In the genomic region with DNA sequence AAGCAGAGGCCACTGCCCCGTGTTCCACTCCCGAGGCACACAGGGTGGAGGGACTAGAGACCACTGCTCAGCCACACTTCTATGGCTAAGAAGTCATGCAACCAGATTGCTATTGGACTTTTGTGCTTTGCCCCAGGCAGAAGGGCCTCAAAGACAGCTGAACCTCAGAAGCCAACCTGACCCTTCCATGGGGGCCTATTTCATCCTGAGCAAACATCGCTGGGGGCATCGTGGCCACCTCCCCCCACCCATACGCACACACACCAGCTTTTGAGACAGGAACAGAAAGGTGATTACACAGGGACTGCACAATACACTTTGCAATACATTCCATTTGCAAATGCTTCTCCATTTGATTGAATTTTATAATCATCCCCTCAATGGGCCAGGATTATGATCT, we compare ENCODE assay signal across 1 cellular context. TPM values are rescaled to one million over a fixed set of nuclear protein-coding genes. Genes with fewer than 3 reads are reported as not detected.
"Had no signal": no experiment of that assay in that cellular context is flagged by ENCODE, and none has a peak within 500 bp of the region (broad histone marks: within the 10 kb centered on the region; RNA-seq: fewer than 3 reads in every experiment).

No MANE protein-coding gene starts in this region.

RNA-seq across cellular contexts. Expression of gene APOL3, which starts 45.0 kb away (rescaled TPM):
- total RNA-seq: PC-3 had no signal

RNA-seq across cellular contexts. Expression of gene APOL1, which starts 47.4 kb away (rescaled TPM):
- total RNA-seq: PC-3 had no signal
